Comparison of ENCODE assay signal across 1 cellular context in genomic region chr13:111275995-111276618, GRCh38.
TF ChIP-seq lines count a peak whose summit lies in the region.

No MANE protein-coding gene starts in this region.

TF ChIP-seq in IMR-90, 13 proteins besides CTCF, POLR2A, EP300 and RAD21 (continued from another document):
- TF ChIP-seq RCOR1 (IDR thresholded peaks at IDR 0.05; ENCODE audit: insufficient replicate concordance, low read length): no peak
- no peak for TF ChIP-seq NFE2L2 (IDR thresholded peaks at IDR 0.05; ENCODE audit: low read depth, low read length)
TF ChIP-seq in IMR-90: peak in this region for 0.
